ENCODE assay signal across 22 cellular contexts in genomic region chr14:33998263-33998662, GRCh38. TPM values are rescaled to one million over a fixed set of nuclear protein-coding genes. Genes with fewer than 3 reads are reported as not detected.
"Had no signal": no experiment of that assay in that cellular context is flagged by ENCODE, and none has a peak within 500 bp of the region (broad histone marks: within the 10 kb centered on the region; RNA-seq: fewer than 3 reads in every experiment).

No MANE protein-coding gene starts in this region.

- H3K27ac ChIP-seq: colonic mucosa, esophagus muscularis mucosa, foreskin keratinocyte, gastroesophageal sphincter, heart left ventricle, hepatocyte, left lung, lower lobe of right lung had no signal

- DNase-seq: colonic mucosa; cortex of kidney; effector CD4-positive, alpha-beta T cell; effector memory CD4-positive, alpha-beta T cell; foreskin keratinocyte; heart left ventricle; hypothalamus; immature natural killer cell; islet precursor cell; kidney; kidney glomerular epithelial cell; left colon; left lung; left ventricle myocardium superior; lower lobe of right lung; mesendoderm; midbrain had no signal

- H3K36me3 Mint-ChIP-seq: immature natural killer cell had no signal

- H3K9me3 Mint-ChIP-seq: dendritic cell treated with granulocyte-macrophage colony-stimulating factor and Interleukin-4, amounts not matched to agents 40 ng/mL and 50 ng/mL, for 4 days; immature natural killer cell had no signal

- H3K79me2 ChIP-seq: hepatocyte had no signal

- H3K4me3 Mint-ChIP-seq: dendritic cell treated with granulocyte-macrophage colony-stimulating factor and Interleukin-4, amounts not matched to agents 40 ng/mL and 50 ng/mL, for 4 days; immature natural killer cell had no signal

- H3K27me3 ChIP-seq: colonic mucosa, esophagus muscularis mucosa, foreskin keratinocyte, gastroesophageal sphincter, heart left ventricle, hepatocyte, left lung had no signal

- H3K36me3 ChIP-seq: colonic mucosa, esophagus muscularis mucosa, gastroesophageal sphincter, heart left ventricle, left lung, lower lobe of right lung had no signal

- H2AFZ ChIP-seq: hepatocyte had no signal

- H3K4me1 ChIP-seq: colonic mucosa, esophagus muscularis mucosa, foreskin keratinocyte, gastroesophageal sphincter, left lung, lower lobe of right lung had no signal

- H3K4me3 ChIP-seq: colonic mucosa, esophagus muscularis mucosa, gastroesophageal sphincter, heart left ventricle, hepatocyte, left lung, lower lobe of right lung had no signal

- ATAC-seq: foreskin keratinocyte, gastroesophageal sphincter, heart left ventricle, left colon, left lung, left ventricle myocardium superior, lower lobe of right lung had no signal

- H3K27ac Mint-ChIP-seq: dendritic cell treated with granulocyte-macrophage colony-stimulating factor and Interleukin-4, amounts not matched to agents 40 ng/mL and 50 ng/mL, for 4 days; immature natural killer cell had no signal

- H3K4me2 ChIP-seq: hepatocyte had no signal

- H3K4me1 Mint-ChIP-seq: immature natural killer cell had no signal

- H3K9me3 ChIP-seq: colonic mucosa, esophagus muscularis mucosa, gastroesophageal sphincter, heart left ventricle, left lung, lower lobe of right lung had no signal

RNA-seq across cellular contexts. Expression of gene EGLN3, which starts 47.4 kb away (rescaled TPM):
- polyA plus RNA-seq: endothelial cell of umbilical vein had no signal
